In the genomic region with DNA sequence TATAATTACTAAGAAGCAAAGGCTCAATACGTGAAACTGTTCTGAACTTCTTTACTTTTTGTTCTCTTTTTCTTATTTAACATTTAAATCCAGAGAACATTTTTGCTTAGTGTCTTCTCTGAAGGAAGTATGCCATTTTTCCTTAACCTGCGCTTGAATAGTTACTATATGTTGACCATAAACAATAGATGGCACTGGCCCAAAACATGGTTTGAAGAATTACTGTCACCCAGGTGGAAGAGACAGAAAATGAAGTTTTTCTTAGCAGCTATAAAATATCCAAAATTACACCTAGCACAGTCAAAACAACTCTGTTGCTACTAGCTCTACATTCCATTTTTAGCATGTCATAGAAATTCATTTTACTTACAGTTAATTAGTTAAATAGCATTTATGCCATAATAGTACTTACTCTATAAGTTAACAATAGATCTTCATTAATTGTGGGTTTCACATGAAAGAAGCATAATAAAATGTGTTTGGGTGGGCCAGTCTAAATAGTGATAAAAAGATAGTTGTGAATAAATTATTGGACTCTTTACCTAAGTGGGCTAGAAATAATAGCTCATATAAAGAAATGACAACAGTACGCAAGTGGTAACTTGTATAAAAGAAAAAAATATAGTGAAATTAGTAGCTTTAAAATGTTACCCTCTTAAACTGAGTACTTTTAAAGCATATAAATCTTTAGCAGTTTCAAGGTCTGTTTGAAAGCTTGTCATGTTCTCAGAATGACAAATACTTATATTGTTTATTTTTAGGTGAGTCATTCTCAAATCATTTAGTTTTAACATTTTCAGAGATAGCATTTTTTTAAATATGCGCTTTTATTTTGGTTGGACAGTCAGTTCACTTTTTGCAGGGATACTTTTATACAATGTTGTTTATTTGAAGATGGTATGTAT, we compare ENCODE assay signal across 15 cellular contexts. TPM values are rescaled to one million over a fixed set of nuclear protein-coding genes. Genes with fewer than 3 reads are reported as not detected.
A peak's percentile ranks its signal among the peaks of the same experiment; 100 is the strongest.
DNase-seq lines count a peak whose midpoint lies in the region; ATAC-seq, FAIRE-seq and TF ChIP-seq lines count a peak whose summit lies in the region.
"Had no signal": no experiment of that assay in that cellular context is flagged by ENCODE, and none has a peak within 500 bp of the region (broad histone marks: within the 10 kb centered on the region; RNA-seq: fewer than 3 reads in every experiment).

No MANE protein-coding gene starts in this region.

- H2BK120ac ChIP-seq in mesendoderm (ENCODE audit: low read depth, low read length) = no peak overlapping the region

- no peak overlapping the region for H2BK5ac ChIP-seq in mesendoderm (ENCODE audit: low read length)

- no peaks in the 10 kb centered on the region for H3K27me3 ChIP-seq in skeletal muscle satellite cell (ENCODE audit: control insufficient read depth, insufficient read depth, low read length)
- H3K27me3 ChIP-seq in mesendoderm (ENCODE audit: insufficient read depth, low read length, poor library complexity) = no peaks in the 10 kb centered on the region
- H3K27me3 ChIP-seq: colonic mucosa, gastroesophageal sphincter had no signal

- H3K4me2 ChIP-seq in skeletal muscle satellite cell (ENCODE audit: low read length) (peak overlapping the region; percentile 96), mesendoderm (ENCODE audit: low read length) (no peak overlapping the region)

- no peaks in the 10 kb centered on the region for H3K79me2 ChIP-seq in mesendoderm (ENCODE audit: control insufficient read depth, insufficient read depth, low read length)

- H3K27me3 Mint-ChIP-seq in T-helper 17 cell = no peaks in the 10 kb centered on the region
- H3K27me3 Mint-ChIP-seq: activated CD8-positive, alpha-beta T cell treated with anti-CD3 and anti-CD28 coated beads for 36 hours; naive thymus-derived CD4-positive, alpha-beta T cell had no signal

- H4K5ac ChIP-seq in mesendoderm (ENCODE audit: low read length) = no peak overlapping the region

- H3K27ac Mint-ChIP-seq in T-helper 17 cell = no peak overlapping the region
- H3K27ac Mint-ChIP-seq: activated CD8-positive, alpha-beta T cell treated with anti-CD3 and anti-CD28 coated beads for 36 hours; activated naive CD4-positive, alpha-beta T cell treated with anti-CD3 and anti-CD28 coated beads, Interleukin-2, amount 10 ng/mL, durations not matched to agents 7 days and 5 days; CD8-positive, alpha-beta T cell; naive thymus-derived CD4-positive, alpha-beta T cell had no signal

- DNase-seq in RCC 7860 (ENCODE audit: low spot score) (no peak), epithelial cell of esophagus (ENCODE audit: low read depth) (peak; percentile 16), T-helper 17 cell (no peak), hypothalamus (lab: John Stamatoyannopoulos, UW) (no peak), mesendoderm (no peak)
- DNase-seq: activated CD8-positive, alpha-beta T cell treated with anti-CD3 and anti-CD28 coated beads for 36 hours; activated naive CD4-positive, alpha-beta T cell treated with anti-CD3 and anti-CD28 coated beads, Interleukin-2, amount 10 ng/mL, durations not matched to agents 7 days and 5 days; CD8-positive, alpha-beta T cell; colonic mucosa; naive thymus-derived CD4-positive, alpha-beta T cell; NCI-H2171; T1000 had no signal

- no peak overlapping the region for H3K18ac ChIP-seq in mesendoderm (ENCODE audit: low read length)

- peaks cover 8% of the 10 kb centered on the region for H3K36me3 Mint-ChIP-seq in T-helper 17 cell (ENCODE audit: low read depth)

- CTCF ChIA-PET in HEK293 (lab: Yijun Ruan, JAX) = interaction anchor here (1.2 kb wide), 1 partner anchor 250 kb away, joined by 3 read pairs; no protein-coding TSS in a partner anchor

- H3K56ac ChIP-seq in mesendoderm (ENCODE audit: low read length) = no peak overlapping the region

- H4K8ac ChIP-seq in mesendoderm (ENCODE audit: low read depth, low read length) = no peak overlapping the region

- H3K27ac ChIP-seq in HEK293 (ENCODE audit: extremely low read depth, low read depth, low read length) (peak overlapping the region; percentile 25; the same call in 1 of the 2 replicates), mesendoderm (ENCODE audit: low read depth, low read length) (no peak overlapping the region)
- H3K27ac ChIP-seq: colonic mucosa, gastroesophageal sphincter had no signal

- peaks cover 18% of the 10 kb centered on the region for H3K4me1 ChIP-seq in HEK293 (ENCODE audit: control insufficient read depth, insufficient read depth, low read length)
- H3K4me1 ChIP-seq in skeletal muscle satellite cell (ENCODE audit: control insufficient read depth, insufficient read depth, low read length) = peaks cover 37% of the 10 kb centered on the region
- H3K4me1 ChIP-seq in mesendoderm (ENCODE audit: control insufficient read depth, low read depth, low read length) = no peaks in the 10 kb centered on the region

- TF ChIP-seq CTCF in HEK293 (tag by site-specific recombination; IDR thresholded peaks at IDR 0.05) (no peak), epithelial cell of esophagus (IDR thresholded peaks at IDR 0.05; ENCODE audit: insufficient read depth, low read depth, low read length, missing control alignments) (no peak)

- no CpG with 5 or more reads among the region's 4 CpGs for WGBS in mesendoderm (ENCODE audit: extremely low coverage, insufficient coverage, low lambda C conversion rate)

- H3K9ac ChIP-seq in skeletal muscle satellite cell (ENCODE audit: low read depth, low read length) = peak overlapping the region; percentile 59
- H3K9ac ChIP-seq in mesendoderm (ENCODE audit: low read length) = no peak overlapping the region

- no peak overlapping the region for H2BK15ac ChIP-seq in mesendoderm (replicated peaks; ENCODE audit: low read depth)

- no peak overlapping the region for H3K23ac ChIP-seq in mesendoderm (ENCODE audit: low read length)

- H3K4me3 Mint-ChIP-seq in T-helper 17 cell = no peak overlapping the region
- H3K4me3 Mint-ChIP-seq: activated CD8-positive, alpha-beta T cell treated with anti-CD3 and anti-CD28 coated beads for 36 hours; activated naive CD4-positive, alpha-beta T cell treated with anti-CD3 and anti-CD28 coated beads, Interleukin-2, amount 10 ng/mL, durations not matched to agents 7 days and 5 days; CD8-positive, alpha-beta T cell had no signal

- no peak overlapping the region for H3K4ac ChIP-seq in mesendoderm (ENCODE audit: low read depth, low read length)

- H2AK5ac ChIP-seq in mesendoderm (ENCODE audit: low read length) = no peak overlapping the region

- FAIRE-seq in RCC 7860 (lab: Jason Lieb, UNC) = peak; percentile 15

- no peak for ATAC-seq in T-helper 17 cell
- ATAC-seq: activated CD8-positive, alpha-beta T cell treated with anti-CD3 and anti-CD28 coated beads for 36 hours; CD8-positive, alpha-beta T cell; gastroesophageal sphincter; naive thymus-derived CD4-positive, alpha-beta T cell had no signal

- H3K9me3 ChIP-seq in HEK293 (ENCODE audit: control insufficient read depth, insufficient read depth, low read depth, low read length) (no peaks in the 10 kb centered on the region), skeletal muscle satellite cell (replicated peaks; ENCODE audit: low read length) (no peaks in the 10 kb centered on the region), T-helper 17 cell (ENCODE audit: control insufficient read depth, low read length, poor library complexity, severe bottlenecking) (no peaks in the 10 kb centered on the region)
- H3K9me3 ChIP-seq: colonic mucosa, gastroesophageal sphincter had no signal

- POLR2A ChIA-PET in HEK293 (lab: Yijun Ruan, JAX) = no interaction called here

- peaks cover 13% of the 10 kb centered on the region for H3K4me1 Mint-ChIP-seq in T-helper 17 cell

- H3K79me1 ChIP-seq in mesendoderm (ENCODE audit: low read length) = no peaks in the 10 kb centered on the region

- H3K4me3 ChIP-seq in HEK293 (ENCODE audit: low read depth, low read length) (no peak overlapping the region; the same call in 1 of the 2 replicates), epithelial cell of esophagus (ENCODE audit: low read length) (no peak overlapping the region), skeletal muscle satellite cell (ENCODE audit: low read length) (peak overlapping the region; percentile 17), mesendoderm (ENCODE audit: low read length) (no peak overlapping the region)
- H3K4me3 ChIP-seq: colonic mucosa, gastroesophageal sphincter had no signal

- H3K36me3 ChIP-seq in HEK293 (ENCODE audit: control insufficient read depth in 2 of 2, insufficient read depth in 1 of 2, low read length in 2 of 2) = peaks cover 29 to 38% of the 10 kb centered on the region in 2 experiments; a peak in 2 of 3 replicates
- H3K36me3 ChIP-seq in skeletal muscle satellite cell (ENCODE audit: insufficient read depth, low read length) = peaks cover 36% of the 10 kb centered on the region
- H3K36me3 ChIP-seq in mesendoderm (ENCODE audit: control insufficient read depth, insufficient read depth, low read length) = no peaks in the 10 kb centered on the region
- H3K36me3 ChIP-seq: colonic mucosa had no signal

TF ChIP-seq in HEK293, 187 proteins besides CTCF, POLR2A, EP300 and RAD21 (continues in another document):
- TF ChIP-seq HOXD13 (CRISPR knock-in tag; IDR thresholded peaks at IDR 0.05; ENCODE audit: borderline replicate concordance) (no peak), ZNF776 (tag by site-specific recombination; IDR thresholded peaks at IDR 0.05; ENCODE audit: borderline replicate concordance) (no peak), KLF1 (tag by site-specific recombination; IDR thresholded peaks at IDR 0.05) (no peak), ZNF501 (tag by site-specific recombination; IDR thresholded peaks at IDR 0.05) (no peak), PRDM4 (tag by site-specific recombination; IDR thresholded peaks at IDR 0.05) (peak; percentile 35; the same call in 1 of the 2 replicates), ZSCAN23 (tag by site-specific recombination; IDR thresholded peaks at IDR 0.05) (no peak)

RNA-seq across cellular contexts. Expression of gene ETAA1, which starts 3.7 kb away (rescaled TPM):
- 10.7 and 14.7 TPM in 2 replicates for total RNA-seq in skeletal muscle satellite cell (2012; rRNA removed)
- 10 to 100 TPM in 1 of 2 donors, 1 to 10 TPM in 1; 6.7 to 10.2 TPM for total RNA-seq in T-helper 17 cell
- 16.2 TPM for polyA plus RNA-seq in mesendoderm (2013, experiment 1 of 2)
- 16.4 TPM for polyA plus RNA-seq in mesendoderm (2013, experiment 2 of 2)
